Comparison of ENCODE assay signal across 1 cellular context in the genomic region with DNA sequence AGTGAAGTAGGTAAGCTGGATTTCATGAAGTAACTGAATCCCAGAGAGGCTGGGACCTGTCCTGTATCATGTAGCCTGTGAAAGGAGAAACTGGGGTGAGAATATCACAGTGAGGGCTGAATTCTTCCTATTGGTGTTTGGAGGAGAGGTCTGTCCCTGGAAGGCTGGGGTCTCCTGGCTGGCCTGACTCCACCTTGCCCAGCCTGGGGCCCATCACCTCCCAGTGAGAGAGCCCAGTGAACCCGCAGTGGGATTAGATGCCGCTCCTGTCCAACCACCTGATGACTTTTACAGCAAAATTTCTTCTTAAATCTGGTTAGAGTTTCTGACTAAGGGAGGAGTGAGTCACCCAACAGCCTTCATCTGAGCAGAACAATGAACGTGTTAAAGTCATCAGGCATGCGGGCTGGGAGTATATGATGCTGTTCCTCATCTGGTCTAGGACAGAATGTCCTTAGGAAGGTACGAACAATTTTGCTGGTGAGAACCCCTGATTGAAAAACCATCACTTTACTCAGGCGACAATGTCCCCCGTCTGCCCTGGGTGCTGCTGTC.
TF ChIP-seq lines count a peak whose summit lies in the region.

No MANE protein-coding gene starts in this region.

TF ChIP-seq in SK-N-SH treated with all-trans-retinoic acid at 6 μM for 48 hours, 23 proteins besides CTCF, POLR2A, EP300 and RAD21 (continued from another document):
- TF ChIP-seq, protein P1, sequence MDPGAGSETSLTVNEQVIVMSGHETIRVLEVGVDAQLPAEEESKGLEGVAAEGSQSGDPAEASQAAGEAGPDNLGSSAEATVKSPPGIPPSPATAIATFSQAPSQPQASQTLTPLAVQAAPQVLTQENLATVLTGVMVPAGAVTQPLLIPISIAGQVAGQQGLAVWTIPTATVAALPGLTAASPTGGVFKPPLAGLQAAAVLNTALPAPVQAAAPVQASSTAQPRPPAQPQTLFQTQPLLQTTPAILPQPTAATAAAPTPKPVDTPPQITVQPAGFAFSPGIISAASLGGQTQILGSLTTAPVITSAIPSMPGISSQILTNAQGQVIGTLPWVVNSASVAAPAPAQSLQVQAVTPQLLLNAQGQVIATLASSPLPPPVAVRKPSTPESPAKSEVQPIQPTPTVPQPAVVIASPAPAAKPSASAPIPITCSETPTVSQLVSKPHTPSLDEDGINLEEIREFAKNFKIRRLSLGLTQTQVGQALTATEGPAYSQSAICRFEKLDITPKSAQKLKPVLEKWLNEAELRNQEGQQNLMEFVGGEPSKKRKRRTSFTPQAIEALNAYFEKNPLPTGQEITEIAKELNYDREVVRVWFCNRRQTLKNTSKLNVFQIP (CRISPR knock-in tag; IDR thresholded peaks at IDR 0.05; ENCODE audit: borderline replicate concordance, low read depth), result no peak
